26 cellular contexts compared by ENCODE assay signal in the genomic region with DNA sequence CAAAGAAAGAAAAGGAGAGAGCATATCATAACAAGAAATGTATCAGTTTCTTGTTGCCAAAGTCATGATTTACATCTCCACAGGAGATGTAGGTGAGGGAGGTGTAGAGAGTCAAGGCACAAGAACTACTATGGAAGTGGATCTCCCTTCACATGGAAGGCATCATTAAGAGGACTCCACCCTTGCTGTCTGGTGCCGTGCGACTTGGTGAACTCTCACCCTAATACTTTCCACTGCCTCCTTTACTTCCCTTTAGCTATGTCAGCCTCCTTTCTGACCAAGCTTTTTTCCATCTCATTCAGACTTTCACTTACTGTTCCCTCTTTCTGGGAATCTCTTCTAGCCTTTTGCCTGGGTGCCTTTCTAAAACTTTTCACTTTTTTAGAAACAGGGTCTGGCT.
"Had no signal": no experiment of that assay in that cellular context is flagged by ENCODE, and none has a peak within 500 bp of the region (broad histone marks: within the 10 kb centered on the region; RNA-seq: fewer than 3 reads in every experiment).

No MANE protein-coding gene starts in this region.

- DNase-seq: activated CD4-positive, alpha-beta T cell treated with anti-CD3 and anti-CD28 coated beads, Interleukin-2, amount 10 ng/mL, durations not matched to agents 7 days and 5 days; activated CD4-positive, CD25-positive, alpha-beta regulatory T cell treated with anti-CD3 and anti-CD28 coated beads, Interleukin-2, amount 50 U/mL, for 72 hours; activated CD8-positive, alpha-beta memory T cell treated with anti-CD3 and anti-CD28 coated beads, Interleukin-2, amount 10 ng/mL, durations not matched to agents 7 days and 5 days; activated CD8-positive, alpha-beta T cell treated with anti-CD3 and anti-CD28 coated beads for 36 hours; activated gamma-delta T cell; activated naive CD4-positive, alpha-beta T cell treated with anti-CD3 and anti-CD28 coated beads, Interleukin-2, amount 50 U/mL, for 16 hours; activated T-cell treated with anti-CD3 and anti-CD28 coated beads for 4 hours; aorta; brain microvascular endothelial cell; central memory CD4-positive, alpha-beta T cell; dermis blood vessel endothelial cell; effector CD8-positive, alpha-beta T cell; hypothalamus; left ventricle myocardium superior; pancreas; right cardiac atrium; stimulated activated CD4-positive, alpha-beta T cell treated with anti-CD3 and anti-CD28 coated beads, Interleukin-12 subunit alpha, Interleukin-12 subunit beta, amount 100 ng/mL, for 4 hours; stimulated activated CD4-positive, alpha-beta T cell treated with anti-CD3 and anti-CD28 coated beads, Interleukin-4, amount 100 ng/mL, for 4 hours; stimulated activated naive CD8-positive, alpha-beta T cell treated with anti-CD3 and anti-CD28 coated beads, Interleukin-15, amount 100 ng/mL, for 72 hours; uterus had no signal

- H3K4me3 Mint-ChIP-seq: activated CD4-positive, alpha-beta T cell treated with anti-CD3 and anti-CD28 coated beads, Interleukin-2, amount 10 ng/mL, durations not matched to agents 7 days and 5 days; activated CD8-positive, alpha-beta memory T cell treated with anti-CD3 and anti-CD28 coated beads, Interleukin-2, amount 10 ng/mL, durations not matched to agents 7 days and 5 days; activated CD8-positive, alpha-beta T cell treated with anti-CD3 and anti-CD28 coated beads for 36 hours; activated T-helper 1 cell treated with anti-CD3 and anti-CD28 coated beads, Interleukin-12 subunit alpha, Interleukin-12 subunit beta, Interleukin-2, Interleukin-4 antibody, amounts not matched to agents 30 ng/mL and 10 ng/mL and 1 ng/mL, durations not matched to agents 14 hours and 24 hours and 36 hours; nephron; stimulated activated naive CD8-positive, alpha-beta T cell treated with anti-CD3 and anti-CD28 coated beads, Interleukin-15, amount 100 ng/mL, for 72 hours had no signal

- H3K4me1 ChIP-seq: pancreas, suprapubic skin, tibial nerve, uterus had no signal

- H3K36me3 ChIP-seq: brain microvascular endothelial cell, neutrophil, pancreas, suprapubic skin, tibial nerve, uterus had no signal

- H3K27ac ChIP-seq: brain microvascular endothelial cell, neutrophil, pancreas, suprapubic skin, tibial nerve, uterus, VCaP had no signal

- ATAC-seq: activated CD8-positive, alpha-beta memory T cell treated with anti-CD3 and anti-CD28 coated beads, Interleukin-2, amount 10 ng/mL, durations not matched to agents 7 days and 5 days; activated CD8-positive, alpha-beta T cell treated with anti-CD3 and anti-CD28 coated beads for 36 hours; left ventricle myocardium superior; pancreas; right cardiac atrium; stimulated activated naive CD8-positive, alpha-beta T cell treated with anti-CD3 and anti-CD28 coated beads, Interleukin-15, amount 100 ng/mL, for 72 hours had no signal

- H3K27me3 ChIP-seq: brain microvascular endothelial cell, neutrophil, pancreas, suprapubic skin, tibial nerve, uterus had no signal

- H3K27ac Mint-ChIP-seq: activated CD4-positive, alpha-beta T cell treated with anti-CD3 and anti-CD28 coated beads, Interleukin-2, amount 10 ng/mL, durations not matched to agents 7 days and 5 days; activated CD8-positive, alpha-beta memory T cell treated with anti-CD3 and anti-CD28 coated beads, Interleukin-2, amount 10 ng/mL, durations not matched to agents 7 days and 5 days; activated CD8-positive, alpha-beta T cell treated with anti-CD3 and anti-CD28 coated beads for 36 hours; activated T-helper 1 cell treated with anti-CD3 and anti-CD28 coated beads, Interleukin-12 subunit alpha, Interleukin-12 subunit beta, Interleukin-2, Interleukin-4 antibody, amounts not matched to agents 30 ng/mL and 10 ng/mL and 1 ng/mL, durations not matched to agents 14 hours and 24 hours and 36 hours; nephron; stimulated activated naive CD8-positive, alpha-beta T cell treated with anti-CD3 and anti-CD28 coated beads, Interleukin-15, amount 100 ng/mL, for 72 hours had no signal

- H3K4me3 ChIP-seq: pancreas, suprapubic skin, tibial nerve, uterus had no signal

- H3K27me3 Mint-ChIP-seq: activated CD4-positive, alpha-beta T cell treated with anti-CD3 and anti-CD28 coated beads, Interleukin-2, amount 10 ng/mL, durations not matched to agents 7 days and 5 days; activated CD8-positive, alpha-beta memory T cell treated with anti-CD3 and anti-CD28 coated beads, Interleukin-2, amount 10 ng/mL, durations not matched to agents 7 days and 5 days; activated CD8-positive, alpha-beta T cell treated with anti-CD3 and anti-CD28 coated beads for 36 hours; stimulated activated naive CD8-positive, alpha-beta T cell treated with anti-CD3 and anti-CD28 coated beads, Interleukin-15, amount 100 ng/mL, for 72 hours had no signal

- H3K9me3 ChIP-seq: neutrophil, pancreas, suprapubic skin, tibial nerve, uterus had no signal

- H3K4me1 Mint-ChIP-seq: activated CD4-positive, alpha-beta T cell treated with anti-CD3 and anti-CD28 coated beads, Interleukin-2, amount 10 ng/mL, durations not matched to agents 7 days and 5 days; activated CD8-positive, alpha-beta memory T cell treated with anti-CD3 and anti-CD28 coated beads, Interleukin-2, amount 10 ng/mL, durations not matched to agents 7 days and 5 days; nephron; stimulated activated naive CD8-positive, alpha-beta T cell treated with anti-CD3 and anti-CD28 coated beads, Interleukin-15, amount 100 ng/mL, for 72 hours had no signal

- H3K9me3 Mint-ChIP-seq: activated CD4-positive, alpha-beta T cell treated with anti-CD3 and anti-CD28 coated beads, Interleukin-2, amount 10 ng/mL, durations not matched to agents 7 days and 5 days; activated CD8-positive, alpha-beta T cell treated with anti-CD3 and anti-CD28 coated beads for 36 hours; activated T-helper 1 cell treated with anti-CD3 and anti-CD28 coated beads, Interleukin-12 subunit alpha, Interleukin-12 subunit beta, Interleukin-2, Interleukin-4 antibody, amounts not matched to agents 30 ng/mL and 10 ng/mL and 1 ng/mL, durations not matched to agents 14 hours and 24 hours and 36 hours; stimulated activated naive CD8-positive, alpha-beta T cell treated with anti-CD3 and anti-CD28 coated beads, Interleukin-15, amount 100 ng/mL, for 72 hours had no signal

- H3K36me3 Mint-ChIP-seq: activated CD8-positive, alpha-beta memory T cell treated with anti-CD3 and anti-CD28 coated beads, Interleukin-2, amount 10 ng/mL, durations not matched to agents 7 days and 5 days had no signal
